Comparison of ENCODE assay signal across 16 cellular contexts in genomic region chr5:164354138-164354751, GRCh38.
DNase-seq lines count a peak whose midpoint lies in the region; ATAC-seq and TF ChIP-seq lines count a peak whose summit lies in the region.
"Had no signal": no experiment of that assay in that cellular context is flagged by ENCODE, and none has a peak within 500 bp of the region (broad histone marks: within the 10 kb centered on the region; RNA-seq: fewer than 3 reads in every experiment).

No MANE protein-coding gene starts in this region.

- no peak overlapping the region for H2BK15ac ChIP-seq in IMR-90 (ENCODE audit: low read depth, low read length)

- H3K14ac ChIP-seq in IMR-90 (replicated peaks; ENCODE audit: low read depth, low read length): no peak overlapping the region

- intact Hi-C loops in IMR-90 (cut with micrococcal nuclease): loop anchor here (10.0 kb wide), 1 partner anchor 299 kb away; no protein-coding TSS in a partner anchor
- intact Hi-C loops in activated CD4-positive, alpha-beta T cell treated with anti-CD3 and anti-CD28 coated beads for 36 hours (cut with DNase I, micrococcal nuclease): no loop called here

- H3K18ac ChIP-seq in IMR-90 (ENCODE audit: low read depth, low read length): no peak overlapping the region

- no peak overlapping the region for H2AK9ac ChIP-seq in IMR-90 (replicated peaks; ENCODE audit: low read depth, low read length, poor library complexity)

- no peak overlapping the region for H2AFZ ChIP-seq in IMR-90 (replicated peaks; ENCODE audit: low read length, poor library complexity)

- H2BK5ac ChIP-seq in IMR-90 (ENCODE audit: low read depth, low read length, poor library complexity, severe bottlenecking): no peak overlapping the region

- no peak overlapping the region for H4K8ac ChIP-seq in IMR-90 (ENCODE audit: low read depth in 2 of 2, low read length in 2 of 2)

- ATAC-seq in IMR-90 (ENCODE audit: low read depth) (no peak), HG02759 (IDR thresholded peaks at IDR 0.05; ENCODE audit: unreplicated experiment) (no peak)
- no peak for ATAC-seq in activated CD4-positive, alpha-beta T cell treated with anti-CD3 and anti-CD28 coated beads for 36 hours
- ATAC-seq: CD8-positive, alpha-beta T cell had no signal

- in situ Hi-C loops in IMR-90 (cut with MboI; ENCODE audit: low sequenced_read_pairs): no loop called here

- H4K5ac ChIP-seq in IMR-90 (ENCODE audit: low read depth, low read length): no peak overlapping the region

- H3K9me1 ChIP-seq in IMR-90 (ENCODE audit: insufficient read depth, low read length): peaks cover 7% of the 10 kb centered on the region

- no peak overlapping the region for H3K27ac ChIP-seq in IMR-90 (ENCODE audit: insufficient read depth, low read length)
- H3K27ac ChIP-seq: SJSA1 had no signal

- no peak for TF ChIP-seq POLR2A in IMR-90 (IDR thresholded peaks at IDR 0.05; ENCODE audit: low read depth, low read length)

- TF ChIP-seq RAD21 in IMR-90 (IDR thresholded peaks at IDR 0.05; ENCODE audit: low read length): no peak

- H4K91ac ChIP-seq in IMR-90 (ENCODE audit: insufficient read depth, low read depth, low read length): no peak overlapping the region

- H3K36me3 Mint-ChIP-seq in mesothelial cell of epicardium: no peaks in the 10 kb centered on the region
- no peaks in the 10 kb centered on the region for H3K36me3 Mint-ChIP-seq in activated CD4-positive, alpha-beta T cell treated with anti-CD3 and anti-CD28 coated beads for 36 hours (ENCODE audit: low read depth)
- H3K36me3 Mint-ChIP-seq: CD8-positive, alpha-beta T cell had no signal

- peak overlapping the region; percentile 62 for H3K27ac Mint-ChIP-seq in mesothelial cell of epicardium
- no peak overlapping the region for H3K27ac Mint-ChIP-seq in activated CD4-positive, alpha-beta T cell treated with anti-CD3 and anti-CD28 coated beads for 36 hours
- H3K27ac Mint-ChIP-seq: B cell; CD8-positive, alpha-beta T cell had no signal

- TF ChIP-seq CTCF in IMR-90 (conservative IDR thresholded peaks at IDR 0.05; ENCODE audit: low read depth, low read length) (no peak), mesothelial cell of epicardium (IDR thresholded peaks at IDR 0.05; ENCODE audit: unreplicated experiment) (no peak)

- dilution Hi-C loops in IMR-90 (cut with HindIII; ENCODE audit: low sequenced_read_pairs, unreplicated experiment): no loop called here

- no peaks in the 10 kb centered on the region for H4K20me1 ChIP-seq in IMR-90 (ENCODE audit: insufficient read depth, low read length)

- POLR2A ChIA-PET in IMR-90 (lab: Charles Lee; ENCODE audit: unreplicated experiment): no interaction called here
- POLR2A ChIA-PET in activated CD4-positive, alpha-beta T cell treated with anti-CD3 and anti-CD28 coated beads for 36 hours (lab: Charles Lee): no interaction called here

- H3K4me1 Mint-ChIP-seq in mesothelial cell of epicardium: peaks cover 53% of the 10 kb centered on the region
- H3K4me1 Mint-ChIP-seq in activated CD4-positive, alpha-beta T cell treated with anti-CD3 and anti-CD28 coated beads for 36 hours: no peaks in the 10 kb centered on the region
- H3K4me1 Mint-ChIP-seq: B cell had no signal

- H3K4ac ChIP-seq in IMR-90 (ENCODE audit: low read depth, low read length): no peak overlapping the region

- H3K4me2 ChIP-seq in IMR-90 (ENCODE audit: low read depth, low read length): no peak overlapping the region

- no peaks in the 10 kb centered on the region for H3K9me3 Mint-ChIP-seq in mesothelial cell of epicardium
- peaks cover 5% of the 10 kb centered on the region for H3K9me3 Mint-ChIP-seq in activated CD4-positive, alpha-beta T cell treated with anti-CD3 and anti-CD28 coated beads for 36 hours (ENCODE audit: low read depth)

- no CpG with 5 or more reads among the region's 7 CpGs for WGBS in IMR-90 (ENCODE audit: extremely low coverage in 2 of 2, insufficient read length in 1 of 2), 2 experiments

- no peak overlapping the region for H3K23ac ChIP-seq in IMR-90 (ENCODE audit: low read depth, low read length)

- no peak overlapping the region for H2AK5ac ChIP-seq in IMR-90 (ENCODE audit: low read depth, low read length)

- DNase-seq in AML-193 (lab: John Stamatoyannopoulos, UW) (peak; percentile 31 to 42), IMR-90 (no peak), OCI-M1 (lab: John Stamatoyannopoulos, UW) (peak; percentile 79), mesothelial cell of epicardium (ENCODE audit: low spot score in 2 of 2, unreplicated experiment in 2 of 2) (no peak), DMS 273 (lab: John Stamatoyannopoulos, UW; ENCODE audit: unreplicated experiment) (no peak)
- no peak for DNase-seq in activated CD4-positive, alpha-beta T cell treated with anti-CD3 and anti-CD28 coated beads for 36 hours
- DNase-seq: ACHN; CD8-positive, alpha-beta T cell; NCI-H1092 treated with DMSO at 0.1 percent for 48 hours; NCI-H187; RPMI8226; T-helper 1 cell had no signal

- H2BK120ac ChIP-seq in IMR-90 (ENCODE audit: low read depth, low read length): no peak overlapping the region

- peaks cover 31% of the 10 kb centered on the region for H3K27me3 Mint-ChIP-seq in mesothelial cell of epicardium (ENCODE audit: low read depth)
- H3K27me3 Mint-ChIP-seq in activated CD4-positive, alpha-beta T cell treated with anti-CD3 and anti-CD28 coated beads for 36 hours: no peaks in the 10 kb centered on the region
- H3K27me3 Mint-ChIP-seq: B cell had no signal

- H2BK20ac ChIP-seq in IMR-90 (ENCODE audit: low read depth, low read length): no peak overlapping the region

- H3K4me3 ChIP-seq in IMR-90 (ENCODE audit: insufficient read depth, low read depth, low read length): no peak overlapping the region
- H3K4me3 ChIP-seq: HAP-1, SJSA1 had no signal

- no peak overlapping the region for H3K4me3 Mint-ChIP-seq in mesothelial cell of epicardium
- no peak overlapping the region for H3K4me3 Mint-ChIP-seq in activated CD4-positive, alpha-beta T cell treated with anti-CD3 and anti-CD28 coated beads for 36 hours
- H3K4me3 Mint-ChIP-seq: B cell; CD8-positive, alpha-beta T cell had no signal

- BruUV-seq in IMR-90 (replicated peaks; lab: Mats Ljungman, UMichigan): no TSS peak

- no peaks in the 10 kb centered on the region for H3K27me3 ChIP-seq in IMR-90 (ENCODE audit: control insufficient read depth, insufficient read depth, low read length)
- H3K27me3 ChIP-seq: SJSA1 had no signal

- H3K9ac ChIP-seq in IMR-90 (ENCODE audit: low read depth, low read length): no peak overlapping the region

- H3K56ac ChIP-seq in IMR-90 (ENCODE audit: extremely low read depth, insufficient read depth, low read length): no peak overlapping the region

- peaks cover 5% of the 10 kb centered on the region for H3K4me1 ChIP-seq in IMR-90 (ENCODE audit: control insufficient read depth, insufficient read depth, low read length)
- H3K4me1 ChIP-seq: HAP-1 had no signal

- no peaks in the 10 kb centered on the region for H3K79me1 ChIP-seq in IMR-90 (ENCODE audit: low read depth in 1 of 2, low read length in 2 of 2)

- H3K36me3 ChIP-seq in IMR-90 (ENCODE audit: control insufficient read depth, insufficient read depth, low read length): no peaks in the 10 kb centered on the region
- H3K36me3 ChIP-seq: HAP-1, SJSA1 had no signal

- no peaks in the 10 kb centered on the region for H3K9me3 ChIP-seq in IMR-90 (ENCODE audit: control insufficient read depth, insufficient read depth, low read length)
- H3K9me3 ChIP-seq: HAP-1, SJSA1 had no signal

- CTCF ChIA-PET in IMR-90 (lab: Yijun Ruan, JAX): no interaction called here
- CTCF ChIA-PET in activated CD4-positive, alpha-beta T cell treated with anti-CD3 and anti-CD28 coated beads for 36 hours (lab: Charles Lee): interaction anchor here (0.9 kb wide), 1 partner anchor 23 kb away, joined by 3 read pairs; no protein-coding TSS in a partner anchor

TF ChIP-seq in IMR-90, 13 proteins besides CTCF, POLR2A, EP300 and RAD21:
- TF ChIP-seq CHD1 (IDR thresholded peaks at IDR 0.05; ENCODE audit: low read depth, low read length) (no peak), MXI1 (IDR thresholded peaks at IDR 0.05; ENCODE audit: borderline replicate concordance, low read depth, low read length) (no peak), CEBPB (IDR thresholded peaks at IDR 0.05; ENCODE audit: low read depth, low read length) (peak; percentile 93)

Comparison
In these comparisons a context has a peak if more than half of its experiments do, and no peak if none do; other contexts are left out.
1. DNase-seq: peak in AML-193 (2 of 2) and OCI-M1 (single experiment); none in IMR-90 (single experiment), mesothelial cell of epicardium (0 of 2), DMS 273 (single experiment) and activated CD4-positive, alpha-beta T cell treated with anti-CD3 and anti-CD28 coated beads for 36 hours (single experiment).